ENCODE assay signal across 20 cellular contexts in the genomic region with DNA sequence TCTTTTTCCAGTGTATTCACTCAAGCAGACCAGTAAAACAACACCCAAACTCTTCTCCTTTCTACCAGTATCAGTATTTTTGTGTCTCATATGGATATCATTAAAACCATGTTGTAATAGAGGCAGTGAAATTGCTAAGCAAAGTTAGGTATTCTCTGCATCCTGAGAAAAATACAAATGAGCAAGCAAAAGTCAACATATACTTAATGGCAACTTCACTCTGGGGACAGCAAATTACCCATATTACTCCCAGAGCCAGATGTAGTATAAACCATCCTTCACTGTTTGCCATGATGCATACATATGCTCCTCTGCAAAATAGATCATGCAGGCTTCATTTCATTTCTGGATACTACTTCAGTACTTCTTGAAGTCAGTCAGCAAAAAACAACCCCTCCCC.
"Had no signal": no experiment of that assay in that cellular context is flagged by ENCODE, and none has a peak within 500 bp of the region (broad histone marks: within the 10 kb centered on the region; RNA-seq: fewer than 3 reads in every experiment).

No MANE protein-coding gene starts in this region.

- H3K9me3 Mint-ChIP-seq: activated CD8-positive, alpha-beta T cell treated with anti-CD3 and anti-CD28 coated beads for 36 hours; endodermal cell; immature natural killer cell; stimulated activated memory B cell treated with anti-CD40 and anti-IgM and Interleukin-4, amounts not matched to agents 10 μg/mL and 1 μg/mL and 100 μg/mL, for 72 hours had no signal

- H3K27me3 Mint-ChIP-seq: activated CD8-positive, alpha-beta T cell treated with anti-CD3 and anti-CD28 coated beads for 36 hours; activated naive CD8-positive, alpha-beta T cell; stimulated activated memory B cell treated with anti-CD40 and anti-IgM and Interleukin-4, amounts not matched to agents 10 μg/mL and 1 μg/mL and 100 μg/mL, for 72 hours had no signal

- H3K27ac Mint-ChIP-seq: activated CD8-positive, alpha-beta T cell treated with anti-CD3 and anti-CD28 coated beads for 36 hours; activated naive CD8-positive, alpha-beta T cell; endodermal cell; stimulated activated memory B cell treated with anti-CD40 and anti-IgM and Interleukin-4, amounts not matched to agents 10 μg/mL and 1 μg/mL and 100 μg/mL, for 72 hours had no signal

- ATAC-seq: activated CD8-positive, alpha-beta T cell treated with anti-CD3 and anti-CD28 coated beads for 36 hours; body of pancreas; gastroesophageal sphincter; stimulated activated memory B cell treated with anti-CD40 and anti-IgM and Interleukin-4, amounts not matched to agents 10 μg/mL and 1 μg/mL and 100 μg/mL, for 72 hours had no signal

- H3K4me3 Mint-ChIP-seq: activated CD8-positive, alpha-beta T cell treated with anti-CD3 and anti-CD28 coated beads for 36 hours; activated naive CD8-positive, alpha-beta T cell; endodermal cell; immature natural killer cell; stimulated activated memory B cell treated with anti-CD40 and anti-IgM and Interleukin-4, amounts not matched to agents 10 μg/mL and 1 μg/mL and 100 μg/mL, for 72 hours had no signal

- H3K4me3 ChIP-seq: body of pancreas, dorsolateral prefrontal cortex, gastroesophageal sphincter, left ventricle myocardium inferior, pancreas, sigmoid colon, tibial artery had no signal

- H3K4me1 Mint-ChIP-seq: endodermal cell; immature natural killer cell; stimulated activated memory B cell treated with anti-CD40 and anti-IgM and Interleukin-4, amounts not matched to agents 10 μg/mL and 1 μg/mL and 100 μg/mL, for 72 hours had no signal

- H3K27ac ChIP-seq: body of pancreas, dorsolateral prefrontal cortex, epithelial cell of prostate, gastroesophageal sphincter, left ventricle myocardium inferior, pancreas, sigmoid colon, tibial artery had no signal

- DNase-seq: activated CD8-positive, alpha-beta T cell treated with anti-CD3 and anti-CD28 coated beads for 36 hours; activated gamma-delta T cell; activated T-cell treated with anti-CD3 and anti-CD28 coated beads, Interleukin-2, amount 50 U/mL, for 1 hour; body of pancreas; dorsolateral prefrontal cortex; endodermal cell; immature natural killer cell; kidney glomerular epithelial cell; left ventricle myocardium inferior; mammary epithelial cell; pancreas; sigmoid colon; stimulated activated CD4-positive, alpha-beta T cell treated with anti-CD3 and anti-CD28 coated beads, Interleukin-4, amount 100 ng/mL, for 24 hours; substantia nigra; T-helper 2 cell; tibial artery had no signal
